In genomic region chr7:46747869-46748576, GRCh38 we compare ENCODE assay signal across 2 cellular contexts.
TF ChIP-seq lines count a peak whose summit lies in the region.

No MANE protein-coding gene starts in this region.

TF ChIP-seq in IMR-90, 13 proteins besides CTCF, POLR2A, EP300 and RAD21:
- TF ChIP-seq ELK1 (IDR thresholded peaks at IDR 0.05; ENCODE audit: borderline replicate concordance, low read depth, low read length), result no peak
- TF ChIP-seq, protein P1, sequence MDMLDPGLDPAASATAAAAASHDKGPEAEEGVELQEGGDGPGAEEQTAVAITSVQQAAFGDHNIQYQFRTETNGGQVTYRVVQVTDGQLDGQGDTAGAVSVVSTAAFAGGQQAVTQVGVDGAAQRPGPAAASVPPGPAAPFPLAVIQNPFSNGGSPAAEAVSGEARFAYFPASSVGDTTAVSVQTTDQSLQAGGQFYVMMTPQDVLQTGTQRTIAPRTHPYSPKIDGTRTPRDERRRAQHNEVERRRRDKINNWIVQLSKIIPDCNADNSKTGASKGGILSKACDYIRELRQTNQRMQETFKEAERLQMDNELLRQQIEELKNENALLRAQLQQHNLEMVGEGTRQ (IDR thresholded peaks at IDR 0.05; ENCODE audit: low read depth, low read length), result no peak
- no peak for TF ChIP-seq CHD1 (IDR thresholded peaks at IDR 0.05; ENCODE audit: low read depth, low read length)
- no peak for TF ChIP-seq MAZ (IDR thresholded peaks at IDR 0.05; ENCODE audit: borderline replicate concordance, low read depth, low read length)
- TF ChIP-seq RFX5 (IDR thresholded peaks at IDR 0.05; ENCODE audit: low read depth, low read length), result no peak
- no peak for TF ChIP-seq FOS (IDR thresholded peaks at IDR 0.05; ENCODE audit: low read depth, low read length)

TF ChIP-seq in HepG2, 621 proteins besides CTCF, POLR2A, EP300 and RAD21:
- TF ChIP-seq, protein P2, sequence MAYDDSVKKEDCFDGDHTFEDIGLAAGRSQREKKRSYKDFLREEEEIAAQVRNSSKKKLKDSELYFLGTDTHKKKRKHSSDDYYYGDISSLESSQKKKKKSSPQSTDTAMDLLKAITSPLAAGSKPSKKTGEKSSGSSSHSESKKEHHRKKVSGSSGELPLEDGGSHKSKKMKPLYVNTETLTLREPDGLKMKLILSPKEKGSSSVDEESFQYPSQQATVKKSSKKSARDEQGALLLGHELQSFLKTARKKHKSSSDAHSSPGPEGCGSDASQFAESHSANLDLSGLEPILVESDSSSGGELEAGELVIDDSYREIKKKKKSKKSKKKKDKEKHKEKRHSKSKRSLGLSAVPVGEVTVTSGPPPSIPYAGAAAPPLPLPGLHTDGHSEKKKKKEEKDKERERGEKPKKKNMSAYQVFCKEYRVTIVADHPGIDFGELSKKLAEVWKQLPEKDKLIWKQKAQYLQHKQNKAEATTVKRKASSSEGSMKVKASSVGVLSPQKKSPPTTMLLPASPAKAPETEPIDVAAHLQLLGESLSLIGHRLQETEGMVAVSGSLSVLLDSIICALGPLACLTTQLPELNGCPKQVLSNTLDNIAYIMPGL (CRISPR knock-in tag; IDR thresholded peaks at IDR 0.05; ENCODE audit: borderline replicate concordance in 1 of 2, low read depth in 1 of 2), result no peak
- TF ChIP-seq ZNF570 (CRISPR knock-in tag; IDR thresholded peaks at IDR 0.05; ENCODE audit: borderline replicate concordance) (no peak), ZNF44 (CRISPR knock-in tag; IDR thresholded peaks at IDR 0.05) (no peak), ZNF484 (CRISPR knock-in tag; IDR thresholded peaks at IDR 0.05; ENCODE audit: borderline replicate concordance, low read depth) (no peak), ZBED4 (CRISPR knock-in tag; IDR thresholded peaks at IDR 0.05; ENCODE audit: borderline replicate concordance) (no peak), AHR (CRISPR knock-in tag; IDR thresholded peaks at IDR 0.05) (no peak), MAX (IDR thresholded peaks at IDR 0.05) (no peak), ZNF792 (CRISPR knock-in tag; IDR thresholded peaks at IDR 0.05) (no peak)
- TF ChIP-seq, protein P3, sequence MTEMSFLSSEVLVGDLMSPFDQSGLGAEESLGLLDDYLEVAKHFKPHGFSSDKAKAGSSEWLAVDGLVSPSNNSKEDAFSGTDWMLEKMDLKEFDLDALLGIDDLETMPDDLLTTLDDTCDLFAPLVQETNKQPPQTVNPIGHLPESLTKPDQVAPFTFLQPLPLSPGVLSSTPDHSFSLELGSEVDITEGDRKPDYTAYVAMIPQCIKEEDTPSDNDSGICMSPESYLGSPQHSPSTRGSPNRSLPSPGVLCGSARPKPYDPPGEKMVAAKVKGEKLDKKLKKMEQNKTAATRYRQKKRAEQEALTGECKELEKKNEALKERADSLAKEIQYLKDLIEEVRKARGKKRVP (CRISPR knock-in tag; IDR thresholded peaks at IDR 0.05), result no peak
TF ChIP-seq in HepG2: peak in this region for 0.
